In genomic region chr2:75200140-75200985, GRCh38 we compare ENCODE assay signal across 9 cellular contexts. TPM values are rescaled to one million over a fixed set of nuclear protein-coding genes. Genes with fewer than 3 reads are reported as not detected.
DNase-seq lines count a peak whose midpoint lies in the region; ATAC-seq and TF ChIP-seq lines count a peak whose summit lies in the region.
"Had no signal": no experiment of that assay in that cellular context is flagged by ENCODE, and none has a peak within 500 bp of the region (broad histone marks: within the 10 kb centered on the region; RNA-seq: fewer than 3 reads in every experiment).

No MANE protein-coding gene starts in this region.

- H3K27me3 ChIP-seq in IMR-90 (ENCODE audit: control insufficient read depth, insufficient read depth, low read length) (peaks cover 31% of the 10 kb centered on the region), adrenal gland (peaks cover 37% of the 10 kb centered on the region), right cardiac atrium (ENCODE audit: control insufficient read depth, insufficient read depth) (peaks cover 3% of the 10 kb centered on the region), psoas muscle (ENCODE audit: insufficient read depth in 3 of 3, low read length in 2 of 3) (peaks cover 0 to 74% (median 5%) of the 10 kb centered on the region in 3 donors)

- POLR2A ChIA-PET in IMR-90 (lab: Charles Lee; ENCODE audit: unreplicated experiment) = no interaction called here

- TF ChIP-seq RAD21 in IMR-90 (IDR thresholded peaks at IDR 0.05; ENCODE audit: low read length) = no peak

- H4K8ac ChIP-seq in IMR-90 (ENCODE audit: low read depth in 2 of 2, low read length in 2 of 2) = no peak overlapping the region

- peak overlapping the region; percentile 55; the same call in 1 of the 2 replicates for H2BK20ac ChIP-seq in IMR-90 (ENCODE audit: low read depth, low read length)

- H3K4me3 ChIP-seq in IMR-90 (ENCODE audit: insufficient read depth, low read depth, low read length) = peak overlapping the region; percentile 43
- peak overlapping the region in 1 of 4 donors; percentile 42 for H3K4me3 ChIP-seq in adrenal gland
- H3K4me3 ChIP-seq in right cardiac atrium (ENCODE audit: low read length) = peak overlapping the region; percentile 26
- peak overlapping the region; percentile 62 for H3K4me3 ChIP-seq in psoas muscle

- H3K18ac ChIP-seq in IMR-90 (ENCODE audit: low read depth, low read length) = no peak overlapping the region

- peak overlapping the region; percentile 28 for H2BK120ac ChIP-seq in IMR-90 (ENCODE audit: low read depth, low read length)

- peak overlapping the region; percentile 65; the same call in 1 of the 2 replicates for H3K23ac ChIP-seq in IMR-90 (ENCODE audit: low read depth, low read length)

- H2BK15ac ChIP-seq in IMR-90 (ENCODE audit: low read depth, low read length) = no peak overlapping the region

- in situ Hi-C loops in G401 (cut with HindIII; ENCODE audit: low sequenced_read_pairs) (no loop called here), IMR-90 (cut with MboI; ENCODE audit: low sequenced_read_pairs) (loop anchor here (5.0 to 25.0 kb wide), 2 partner anchors 202 to 412 kb away; no protein-coding TSS in a partner anchor)

- no peak overlapping the region for H3K56ac ChIP-seq in IMR-90 (ENCODE audit: extremely low read depth, insufficient read depth, low read length)

- peak overlapping the region; percentile 40; the same call in 1 of the 2 replicates for H3K4ac ChIP-seq in IMR-90 (ENCODE audit: low read depth, low read length)

- H3K27ac ChIP-seq in IMR-90 (ENCODE audit: insufficient read depth, low read length) = no peak overlapping the region
- no peak overlapping the region for H3K27ac ChIP-seq in adrenal gland
- H3K27ac ChIP-seq in right cardiac atrium (ENCODE audit: low read length) = no peak overlapping the region
- no peak overlapping the region for H3K27ac ChIP-seq in psoas muscle

- no peak overlapping the region; the same call in 1 of the 2 replicates for H3K9ac ChIP-seq in IMR-90 (ENCODE audit: low read depth, low read length)

- intact Hi-C loops in IMR-90 (cut with micrococcal nuclease) (loop anchor here (5.0 kb wide), 1 partner anchor 427 kb away; no protein-coding TSS in a partner anchor), adrenal gland (cut with DNase I) (loop anchor here in 1 of 2 donors (10.0 kb wide), 1 partner anchor 194 kb away; no protein-coding TSS in a partner anchor), right cardiac atrium (cut with DNase I) (no loop called here), psoas muscle (cut with DNase I) (no loop called here)

- peak overlapping the region; percentile 69 for H2AK9ac ChIP-seq in IMR-90 (replicated peaks; ENCODE audit: low read depth, low read length, poor library complexity)

- H4K91ac ChIP-seq in IMR-90 (ENCODE audit: insufficient read depth, low read depth, low read length) = peak overlapping the region; percentile 18; the same call in 1 of the 2 replicates

- H3K4me1 ChIP-seq in IMR-90 (ENCODE audit: control insufficient read depth, insufficient read depth, low read length) = no peaks in the 10 kb centered on the region
- H3K4me1 ChIP-seq in adrenal gland (replicated peaks in 1 of 2) = peaks cover 15 to 19% of the 10 kb centered on the region in 2 donors
- H3K4me1 ChIP-seq in right cardiac atrium (ENCODE audit: control insufficient read depth, insufficient read depth, low read length) = peaks cover 7% of the 10 kb centered on the region
- H3K4me1 ChIP-seq in psoas muscle = peaks cover 19% of the 10 kb centered on the region

- H2AFZ ChIP-seq in IMR-90 (replicated peaks; ENCODE audit: low read length, poor library complexity) = peak overlapping the region; percentile 87

- ATAC-seq in IMR-90 (ENCODE audit: low read depth) = peak; percentile 50
- ATAC-seq in right cardiac atrium = peak; percentile 80 to 88
- ATAC-seq in psoas muscle = peak; percentile 42 to 85 (median 72)
- no peak for ATAC-seq in GM21515 (IDR thresholded peaks at IDR 0.05; ENCODE audit: unreplicated experiment)
- no peak for ATAC-seq in HG03280 (IDR thresholded peaks at IDR 0.05; ENCODE audit: unreplicated experiment)

- H2AK5ac ChIP-seq in IMR-90 (ENCODE audit: low read depth, low read length) = no peak overlapping the region

- TF ChIP-seq POLR2A in IMR-90 (IDR thresholded peaks at IDR 0.05; ENCODE audit: low read depth, low read length) = no peak
- no peak for TF ChIP-seq POLR2A in adrenal gland (IDR thresholded peaks at IDR 0.05)

- 0% methylated on average over 21 of the region's 53 CpGs; no CpG with 5 or more reads in 1 of the 2 experiments for WGBS in IMR-90 (ENCODE audit: extremely low coverage in 2 of 2, insufficient read length in 1 of 2), 2 experiments
- 0 to 2% (median 1%) methylated on average over 3 to 53 of the region's 53 CpGs for WGBS in adrenal gland, 4 donors
- WGBS in right cardiac atrium = under 1% methylated on average over 53 of the region's 53 CpGs
- 0 to 1% (median 0%) methylated on average over 53 of the region's 53 CpGs for WGBS in psoas muscle, 3 donors

- H4K5ac ChIP-seq in IMR-90 (ENCODE audit: low read depth, low read length) = no peak overlapping the region

- H3K9me3 ChIP-seq in IMR-90 (ENCODE audit: control insufficient read depth, insufficient read depth, low read length) = no peaks in the 10 kb centered on the region
- H3K9me3 ChIP-seq in adrenal gland (replicated peaks in 1 of 3) = no peaks in the 10 kb centered on the region
- no peaks in the 10 kb centered on the region for H3K9me3 ChIP-seq in right cardiac atrium (ENCODE audit: control insufficient read depth, low read length)
- no peaks in the 10 kb centered on the region for H3K9me3 ChIP-seq in psoas muscle

- no peak overlapping the region for H2BK5ac ChIP-seq in IMR-90 (ENCODE audit: low read depth, low read length, poor library complexity, severe bottlenecking)

- H4K20me1 ChIP-seq in IMR-90 (ENCODE audit: insufficient read depth, low read length) = no peaks in the 10 kb centered on the region

- dilution Hi-C loops in IMR-90 (cut with HindIII; ENCODE audit: low sequenced_read_pairs, unreplicated experiment) = no loop called here

- H3K4me2 ChIP-seq in IMR-90 (ENCODE audit: low read depth, low read length) = peak overlapping the region; percentile 93

- no peaks in the 10 kb centered on the region for H3K9me1 ChIP-seq in IMR-90 (ENCODE audit: insufficient read depth, low read length)

- H3K14ac ChIP-seq in IMR-90 (replicated peaks; ENCODE audit: low read depth, low read length) = peak overlapping the region; percentile 45; the same call in 1 of the 2 replicates

- CTCF ChIA-PET in IMR-90 (lab: Yijun Ruan, JAX) = interaction anchor here (0.9 to 2.2 kb wide), 16 partner anchors 10 to 408 kb away, joined by 3 to 17 read pairs (median 7); no protein-coding TSS in a partner anchor

- TF ChIP-seq CTCF in IMR-90 (conservative IDR thresholded peaks at IDR 0.05; ENCODE audit: low read depth, low read length) = no peak
- TF ChIP-seq CTCF in adrenal gland (IDR thresholded peaks at IDR 0.05) = no peak
- TF ChIP-seq CTCF in psoas muscle (IDR thresholded peaks at IDR 0.05) = no peak

- H3K36me3 ChIP-seq in IMR-90 (ENCODE audit: control insufficient read depth, insufficient read depth, low read length) (no peaks in the 10 kb centered on the region), adrenal gland (replicated peaks in 1 of 2) (no peaks in the 10 kb centered on the region), psoas muscle (ENCODE audit: insufficient read depth in 1 of 2, low read depth in 1 of 2) (no peaks in the 10 kb centered on the region)

- BruUV-seq in IMR-90 (replicated peaks; lab: Mats Ljungman, UMichigan) = no TSS peak

- no peaks in the 10 kb centered on the region for H3K79me1 ChIP-seq in IMR-90 (ENCODE audit: low read depth in 1 of 2, low read length in 2 of 2)

- peak; percentile 50 for DNase-seq in G401 (ENCODE audit: low spot score)
- DNase-seq in IMR-90 = peak; percentile 39
- peak; percentile 35 to 71 (median 62) for DNase-seq in adrenal gland
- peak; percentile 63 to 83 (median 78) for DNase-seq in right cardiac atrium
- peak; percentile 49 to 61 for DNase-seq in psoas muscle
- no peak for DNase-seq in stimulated activated CD4-positive, alpha-beta T cell treated with anti-CD3 and anti-CD28 coated beads, Interleukin-12 subunit alpha, Interleukin-12 subunit beta, amount 100 ng/mL, for 4 hours

TF ChIP-seq in IMR-90, 13 proteins besides CTCF, POLR2A, EP300 and RAD21 (continues in another document):
- TF ChIP-seq MXI1 (IDR thresholded peaks at IDR 0.05; ENCODE audit: borderline replicate concordance, low read depth, low read length) = no peak
- no peak for TF ChIP-seq FOS (IDR thresholded peaks at IDR 0.05; ENCODE audit: low read depth, low read length)
- no peak for TF ChIP-seq RCOR1 (IDR thresholded peaks at IDR 0.05; ENCODE audit: insufficient replicate concordance, low read length)
- no peak for TF ChIP-seq CEBPB (IDR thresholded peaks at IDR 0.05; ENCODE audit: low read depth, low read length)
- no peak for TF ChIP-seq ELK1 (IDR thresholded peaks at IDR 0.05; ENCODE audit: borderline replicate concordance, low read depth, low read length)
- TF ChIP-seq NFE2L2 (IDR thresholded peaks at IDR 0.05; ENCODE audit: low read depth, low read length) = no peak
- no peak for TF ChIP-seq MAZ (IDR thresholded peaks at IDR 0.05; ENCODE audit: borderline replicate concordance, low read depth, low read length)
- no peak for TF ChIP-seq CHD1 (IDR thresholded peaks at IDR 0.05; ENCODE audit: low read depth, low read length)

RNA-seq across cellular contexts. Expression of gene TACR1, which starts 1.0 kb away (rescaled TPM):
- total RNA-seq in G401 (2014; rRNA removed; shearing (Covaris generic)) = not detected in 2 replicates
- total RNA-seq in IMR-90 (2012; rRNA removed) = under 0.01 TPM in 2 replicates
- 0.06 and 0.09 TPM in 2 replicates for polyA plus RNA-seq in IMR-90 (2012; rRNA removed)
- 0.02 TPM in 1 of 2 replicates, not detected in the other for polyA plus RNA-seq in IMR-90 (2012; cell fraction: cytosol; rRNA removed)
- polyA plus RNA-seq in IMR-90 (2012; cell fraction: nucleus; rRNA removed; ENCODE audit: low replicate concordance) = 0.10 and 0.23 TPM in 2 replicates
- total RNA-seq in adrenal gland = 1 to 10 TPM in 2 of 8 donors, under 1 TPM in 5, not detected in 1; 0.28 to 1.9 (median 0.57) TPM
- under 1 TPM; 0.15 to 0.88 (median 0.32) TPM for polyA plus RNA-seq in adrenal gland
- under 1 TPM in 2 of 4 donors, not detected in 2; 0.11 to 0.21 TPM for total RNA-seq in right cardiac atrium
- polyA plus RNA-seq in right cardiac atrium = 0.07 TPM
- total RNA-seq in psoas muscle = under 1 TPM; 0.10 to 0.37 (median 0.14) TPM
- polyA plus RNA-seq in psoas muscle = under 1 TPM; 0.03 to 0.13 (median 0.11) TPM
- total RNA-seq: LHCN-M2 had no signal

Comparison
In these comparisons a context has a peak if more than half of its experiments do, and no peak if none do; other contexts are left out.
1. ATAC-seq: peak in IMR-90 (single experiment), right cardiac atrium (2 of 2) and psoas muscle (4 of 4); none in GM21515 (single experiment) and HG03280 (single experiment).